12 cellular contexts compared by ENCODE assay signal in genomic region chr13:20049558-20050473, GRCh38.
DNase-seq lines count a peak whose midpoint lies in the region; ATAC-seq and TF ChIP-seq lines count a peak whose summit lies in the region.
"Had no signal": no experiment of that assay in that cellular context is flagged by ENCODE, and none has a peak within 500 bp of the region (broad histone marks: within the 10 kb centered on the region; RNA-seq: fewer than 3 reads in every experiment).

No MANE protein-coding gene starts in this region.

- no peak overlapping the region for H3K27ac ChIP-seq in Peyer's patch
- H3K27ac ChIP-seq: tibial artery had no signal

- H3K9me3 Mint-ChIP-seq in activated T-cell treated with anti-CD3 and anti-CD28 coated beads, Interleukin-2, amount 50 U/mL, for 72 hours = no peaks in the 10 kb centered on the region
- no peaks in the 10 kb centered on the region for H3K9me3 Mint-ChIP-seq in stimulated activated naive B cell treated with anti-CD40 and anti-IgM and Interleukin-4, amounts not matched to agents 10 μg/mL and 1 μg/mL and 100 μg/mL, for 72 hours
- H3K9me3 Mint-ChIP-seq: mesothelial cell of epicardium had no signal

- no peak for TF ChIP-seq POLR2A in Peyer's patch (IDR thresholded peaks at IDR 0.05)

- H3K27me3 ChIP-seq in Peyer's patch = no peaks in the 10 kb centered on the region
- H3K27me3 ChIP-seq: tibial artery had no signal

- H3K4me3 Mint-ChIP-seq in activated T-cell treated with anti-CD3 and anti-CD28 coated beads, Interleukin-2, amount 50 U/mL, for 72 hours = peak overlapping the region; percentile 7 to 72
- peak overlapping the region; percentile 82 for H3K4me3 Mint-ChIP-seq in T-helper 17 cell
- peak overlapping the region; percentile 14 to 41 for H3K4me3 Mint-ChIP-seq in stimulated activated naive B cell treated with anti-CD40 and anti-IgM and Interleukin-4, amounts not matched to agents 10 μg/mL and 1 μg/mL and 100 μg/mL, for 72 hours
- H3K4me3 Mint-ChIP-seq: mesothelial cell of epicardium had no signal

- H3K4me1 Mint-ChIP-seq in activated T-cell treated with anti-CD3 and anti-CD28 coated beads, Interleukin-2, amount 50 U/mL, for 72 hours (ENCODE audit: low read depth) = peaks cover 24% of the 10 kb centered on the region
- H3K4me1 Mint-ChIP-seq in T-helper 17 cell = peaks cover 18% of the 10 kb centered on the region
- H3K4me1 Mint-ChIP-seq in stimulated activated naive B cell treated with anti-CD40 and anti-IgM and Interleukin-4, amounts not matched to agents 10 μg/mL and 1 μg/mL and 100 μg/mL, for 72 hours = peaks cover 9 to 15% of the 10 kb centered on the region in 2 donors
- H3K4me1 Mint-ChIP-seq: mesothelial cell of epicardium had no signal

- no peak for DNase-seq in activated T-cell treated with anti-CD3 and anti-CD28 coated beads, Interleukin-2, amount 50 U/mL, for 72 hours
- DNase-seq in activated T-cell treated with anti-CD3 and anti-CD28 coated beads, Interleukin-2, amount 50 U/mL, for 1 hour = no peak
- DNase-seq in T-helper 17 cell = no peak
- DNase-seq in fibroblast of villous mesenchyme (ENCODE audit: low read depth) = peak; percentile 18
- no peak for DNase-seq in stimulated activated naive B cell treated with anti-CD40 and anti-IgM and Interleukin-4, amounts not matched to agents 10 μg/mL and 1 μg/mL and 100 μg/mL, for 72 hours
- no peak for DNase-seq in Peyer's patch
- no peak for DNase-seq in foreskin fibroblast
- DNase-seq: activated effector memory CD4-positive, alpha-beta T cell treated with anti-CD3 and anti-CD28 coated beads, Interleukin-2, amount 50 U/mL, for 16 hours; GOT3; tibial artery had no signal

- H3K27me3 Mint-ChIP-seq in activated T-cell treated with anti-CD3 and anti-CD28 coated beads, Interleukin-2, amount 50 U/mL, for 72 hours (ENCODE audit: low read depth) = no peaks in the 10 kb centered on the region
- no peaks in the 10 kb centered on the region for H3K27me3 Mint-ChIP-seq in T-helper 17 cell
- no peaks in the 10 kb centered on the region for H3K27me3 Mint-ChIP-seq in stimulated activated naive B cell treated with anti-CD40 and anti-IgM and Interleukin-4, amounts not matched to agents 10 μg/mL and 1 μg/mL and 100 μg/mL, for 72 hours

- TF ChIP-seq CTCF in fibroblast of villous mesenchyme (IDR thresholded peaks at IDR 0.05; ENCODE audit: insufficient read depth, low read depth, low read length) (no peak), Peyer's patch (IDR thresholded peaks at IDR 0.05) (no peak), foreskin fibroblast (IDR thresholded peaks at IDR 0.05; ENCODE audit: low read depth, low read length) (no peak)

- ATAC-seq in activated T-cell treated with anti-CD3 and anti-CD28 coated beads, Interleukin-2, amount 50 U/mL, for 72 hours (replicated peaks in 1 of 2) = peak; percentile 64 to 77
- ATAC-seq in T-helper 17 cell (peak; percentile 39), GM19452 (IDR thresholded peaks at IDR 0.05; ENCODE audit: unreplicated experiment) (no peak)
- peak; percentile 66 to 77 for ATAC-seq in stimulated activated naive B cell treated with anti-CD40 and anti-IgM and Interleukin-4, amounts not matched to agents 10 μg/mL and 1 μg/mL and 100 μg/mL, for 72 hours (replicated peaks)

- peaks cover 0 to 12% of the 10 kb centered on the region in 2 donors for H3K36me3 Mint-ChIP-seq in activated T-cell treated with anti-CD3 and anti-CD28 coated beads, Interleukin-2, amount 50 U/mL, for 72 hours (ENCODE audit: insufficient read depth in 2 of 2)
- peaks cover 4% of the 10 kb centered on the region for H3K36me3 Mint-ChIP-seq in T-helper 17 cell (ENCODE audit: low read depth)
- H3K36me3 Mint-ChIP-seq in stimulated activated naive B cell treated with anti-CD40 and anti-IgM and Interleukin-4, amounts not matched to agents 10 μg/mL and 1 μg/mL and 100 μg/mL, for 72 hours = peaks cover 16 to 26% of the 10 kb centered on the region in 2 donors

- H3K9me3 ChIP-seq in T-helper 17 cell (ENCODE audit: control insufficient read depth, low read length, poor library complexity, severe bottlenecking) = no peaks in the 10 kb centered on the region
- no peaks in the 10 kb centered on the region for H3K9me3 ChIP-seq in Peyer's patch
- H3K9me3 ChIP-seq: tibial artery had no signal

- H3K36me3 ChIP-seq in Peyer's patch = peaks cover 0 to 17% (median 0%) of the 10 kb centered on the region in 3 donors

- peak overlapping the region; percentile 84 for H3K27ac Mint-ChIP-seq in activated T-cell treated with anti-CD3 and anti-CD28 coated beads, Interleukin-2, amount 50 U/mL, for 72 hours
- H3K27ac Mint-ChIP-seq in T-helper 17 cell = peak overlapping the region; percentile 93
- H3K27ac Mint-ChIP-seq in stimulated activated naive B cell treated with anti-CD40 and anti-IgM and Interleukin-4, amounts not matched to agents 10 μg/mL and 1 μg/mL and 100 μg/mL, for 72 hours = peak overlapping the region; percentile 25
- H3K27ac Mint-ChIP-seq: mesothelial cell of epicardium had no signal

- H3K4me1 ChIP-seq in Peyer's patch = no peaks in the 10 kb centered on the region
- H3K4me1 ChIP-seq: tibial artery had no signal

- H3K4me3 ChIP-seq in fibroblast of villous mesenchyme (ENCODE audit: low read depth, low read length) = no peak overlapping the region
- no peak overlapping the region for H3K4me3 ChIP-seq in Peyer's patch
- no peak overlapping the region for H3K4me3 ChIP-seq in foreskin fibroblast (ENCODE audit: low read depth in 1 of 2, low read length in 2 of 2)
- H3K4me3 ChIP-seq: tibial artery had no signal

Comparison
In these comparisons a context has a peak if more than half of its experiments do, and no peak if none do; other contexts are left out.
1. H3K27ac Mint-ChIP-seq: peak in every context shown above with its lines; median percentile 93 in T-helper 17 cell; 84 in activated T-cell treated with anti-CD3 and anti-CD28 coated beads, Interleukin-2, amount 50 U/mL, for 72 hours; 25 in stimulated activated naive B cell treated with anti-CD40 and anti-IgM and Interleukin-4, amounts not matched to agents 10 μg/mL and 1 μg/mL and 100 μg/mL, for 72 hours.
2. H3K4me3 Mint-ChIP-seq: peak in every context shown above with its lines; median percentile 82 in T-helper 17 cell; 40 in activated T-cell treated with anti-CD3 and anti-CD28 coated beads, Interleukin-2, amount 50 U/mL, for 72 hours; 28 in stimulated activated naive B cell treated with anti-CD40 and anti-IgM and Interleukin-4, amounts not matched to agents 10 μg/mL and 1 μg/mL and 100 μg/mL, for 72 hours.